Comparison of ENCODE assay signal across 25 cellular contexts in genomic region chr4:16207409-16207808, GRCh38. TPM values are rescaled to one million over a fixed set of nuclear protein-coding genes. Genes with fewer than 3 reads are reported as not detected.
DNase-seq lines count a peak whose midpoint lies in the region; ATAC-seq lines count a peak whose summit lies in the region.
"Had no signal": no experiment of that assay in that cellular context is flagged by ENCODE, and none has a peak within 500 bp of the region (broad histone marks: within the 10 kb centered on the region; RNA-seq: fewer than 3 reads in every experiment).

No MANE protein-coding gene starts in this region.

- peak overlapping the region in 5 of 11 experiments; percentile 43 to 62 (median 53); a peak in 4 of 22 replicates for H3K27ac ChIP-seq in BLaER1 treated with 17β-estradiol and CSF1 and Interleukin-3, amounts not matched to agents 10 nM and 100 nM
- H3K27ac ChIP-seq: C4-2B, KMS-11 had no signal

- H3K4me1 ChIP-seq in BLaER1 treated with 17β-estradiol and CSF1 and Interleukin-3, amounts not matched to agents 10 nM and 100 nM: peaks cover 40 to 64% (median 45%) of the 10 kb centered on the region in 10 experiments
- H3K4me1 ChIP-seq: Caco-2 had no signal

- no peaks in the 10 kb centered on the region for H3K9me3 Mint-ChIP-seq in activated T-cell treated with anti-CD3 and anti-CD28 coated beads, Interleukin-2, amount 50 U/mL, for 24 hours
- no peaks in the 10 kb centered on the region for H3K9me3 Mint-ChIP-seq in activated T-cell treated with anti-CD3 and anti-CD28 coated beads, Interleukin-2, amount 50 U/mL, for 72 hours
- no peaks in the 10 kb centered on the region for H3K9me3 Mint-ChIP-seq in activated naive CD8-positive, alpha-beta T cell treated with anti-CD3 and anti-CD28 coated beads, Interleukin-2, amount 50 U/mL, for 24 hours
- H3K9me3 Mint-ChIP-seq in stimulated activated naive B cell treated with anti-CD40 and anti-IgM and Interleukin-4, amounts not matched to agents 10 μg/mL and 1 μg/mL and 100 μg/mL, for 72 hours: no peaks in the 10 kb centered on the region
- H3K9me3 Mint-ChIP-seq: CD8-positive, alpha-beta T cell; IgD-negative memory B cell had no signal

- H3K36me3 ChIP-seq in BLaER1 treated with 17β-estradiol and CSF1 and Interleukin-3, amounts not matched to agents 10 nM and 100 nM: peaks cover 0 to 24% (median 13%) of the 10 kb centered on the region in 11 experiments; a peak in 10 of 22 replicates

- no peaks in the 10 kb centered on the region for H3K27me3 Mint-ChIP-seq in activated T-cell treated with anti-CD3 and anti-CD28 coated beads, Interleukin-2, amount 50 U/mL, for 24 hours
- no peaks in the 10 kb centered on the region for H3K27me3 Mint-ChIP-seq in activated T-cell treated with anti-CD3 and anti-CD28 coated beads, Interleukin-2, amount 50 U/mL, for 72 hours (ENCODE audit: low read depth)
- H3K27me3 Mint-ChIP-seq in activated naive CD8-positive, alpha-beta T cell treated with anti-CD3 and anti-CD28 coated beads, Interleukin-2, amount 50 U/mL, for 24 hours: no peaks in the 10 kb centered on the region
- H3K27me3 Mint-ChIP-seq in stimulated activated naive B cell treated with anti-CD40 and anti-IgM and Interleukin-4, amounts not matched to agents 10 μg/mL and 1 μg/mL and 100 μg/mL, for 72 hours: no peaks in the 10 kb centered on the region
- H3K27me3 Mint-ChIP-seq: IgD-negative memory B cell had no signal

- H4K20me1 ChIP-seq in BLaER1 treated with 17β-estradiol and CSF1 and Interleukin-3, amounts not matched to agents 10 nM and 100 nM: peaks cover 0 to 54% (median 15%) of the 10 kb centered on the region in 11 experiments; a peak in 13 of 22 replicates

- peak overlapping the region; percentile 20 for H3K27ac Mint-ChIP-seq in activated T-cell treated with anti-CD3 and anti-CD28 coated beads, Interleukin-2, amount 50 U/mL, for 24 hours
- H3K27ac Mint-ChIP-seq in activated T-cell treated with anti-CD3 and anti-CD28 coated beads, Interleukin-2, amount 50 U/mL, for 72 hours: no peak overlapping the region
- H3K27ac Mint-ChIP-seq in activated naive CD8-positive, alpha-beta T cell treated with anti-CD3 and anti-CD28 coated beads, Interleukin-2, amount 50 U/mL, for 24 hours: peak overlapping the region; percentile 85
- no peak overlapping the region for H3K27ac Mint-ChIP-seq in stimulated activated naive B cell treated with anti-CD40 and anti-IgM and Interleukin-4, amounts not matched to agents 10 μg/mL and 1 μg/mL and 100 μg/mL, for 72 hours
- H3K27ac Mint-ChIP-seq: CD8-positive, alpha-beta T cell had no signal

- DNase-seq in activated T-cell treated with anti-CD3 and anti-CD28 coated beads, Interleukin-2, amount 50 U/mL, for 24 hours: no peak
- no peak for DNase-seq in activated T-cell treated with anti-CD3 and anti-CD28 coated beads, Interleukin-2, amount 50 U/mL, for 72 hours
- DNase-seq in activated naive CD8-positive, alpha-beta T cell treated with anti-CD3 and anti-CD28 coated beads, Interleukin-2, amount 50 U/mL, for 24 hours: no peak
- DNase-seq in stimulated activated naive B cell treated with anti-CD40 and anti-IgM and Interleukin-4, amounts not matched to agents 10 μg/mL and 1 μg/mL and 100 μg/mL, for 72 hours: no peak
- no peak for DNase-seq in NCI-H1417 (lab: John Stamatoyannopoulos, UW)
- DNase-seq: Caco-2; CD8-positive, alpha-beta T cell; DMS 273 treated with DMSO at 0.1 percent for 48 hours; DMS79; EL; HCEC 1CT; MM.1S; NCI-H1417 treated with DMSO at 0.1 percent for 48 hours; NCI-H187; NCI-H2081 treated with DMSO at 0.1 percent for 48 hours; NCI-H524; NCI-H774; SIG-M5 had no signal

- H3K4me1 Mint-ChIP-seq in activated T-cell treated with anti-CD3 and anti-CD28 coated beads, Interleukin-2, amount 50 U/mL, for 24 hours (ENCODE audit: low read depth): peaks cover 63% of the 10 kb centered on the region
- H3K4me1 Mint-ChIP-seq in activated T-cell treated with anti-CD3 and anti-CD28 coated beads, Interleukin-2, amount 50 U/mL, for 72 hours (ENCODE audit: low read depth): peaks cover 42% of the 10 kb centered on the region
- H3K4me1 Mint-ChIP-seq in activated naive CD8-positive, alpha-beta T cell treated with anti-CD3 and anti-CD28 coated beads, Interleukin-2, amount 50 U/mL, for 24 hours: peaks cover 69% of the 10 kb centered on the region
- H3K4me1 Mint-ChIP-seq in stimulated activated naive B cell treated with anti-CD40 and anti-IgM and Interleukin-4, amounts not matched to agents 10 μg/mL and 1 μg/mL and 100 μg/mL, for 72 hours: peaks cover 24 to 52% of the 10 kb centered on the region in 2 donors

- H3K27me3 ChIP-seq in BLaER1 treated with 17β-estradiol and CSF1 and Interleukin-3, amounts not matched to agents 10 nM and 100 nM: no peaks in the 10 kb centered on the region

- H3K9ac ChIP-seq in BLaER1 treated with 17β-estradiol and CSF1 and Interleukin-3, amounts not matched to agents 10 nM and 100 nM: 0 out of 22 replicates have a peak overlapping the region, but pooled peaks of 1 of the 11 experiments have one; percentile 0
- H3K9ac ChIP-seq: KMS-11 had no signal

- H3K36me3 Mint-ChIP-seq in activated T-cell treated with anti-CD3 and anti-CD28 coated beads, Interleukin-2, amount 50 U/mL, for 24 hours (ENCODE audit: low read depth): peaks cover 74% of the 10 kb centered on the region
- H3K36me3 Mint-ChIP-seq in activated T-cell treated with anti-CD3 and anti-CD28 coated beads, Interleukin-2, amount 50 U/mL, for 72 hours (ENCODE audit: insufficient read depth in 2 of 2): peaks cover 8 to 12% of the 10 kb centered on the region in 2 donors
- H3K36me3 Mint-ChIP-seq in activated naive CD8-positive, alpha-beta T cell treated with anti-CD3 and anti-CD28 coated beads, Interleukin-2, amount 50 U/mL, for 24 hours (ENCODE audit: low read depth): peaks cover 28% of the 10 kb centered on the region
- peaks cover 2 to 8% of the 10 kb centered on the region in 2 donors for H3K36me3 Mint-ChIP-seq in stimulated activated naive B cell treated with anti-CD40 and anti-IgM and Interleukin-4, amounts not matched to agents 10 μg/mL and 1 μg/mL and 100 μg/mL, for 72 hours

- H3K4me2 ChIP-seq in BLaER1 treated with 17β-estradiol and CSF1 and Interleukin-3, amounts not matched to agents 10 nM and 100 nM: peak overlapping the region; percentile 29 to 92 (median 79); a peak in 20 of 22 replicates
- H3K4me2 ChIP-seq: KMS-11 had no signal

- ATAC-seq in activated T-cell treated with anti-CD3 and anti-CD28 coated beads, Interleukin-2, amount 50 U/mL, for 72 hours (replicated peaks in 1 of 2): no peak
- ATAC-seq in activated naive CD8-positive, alpha-beta T cell treated with anti-CD3 and anti-CD28 coated beads, Interleukin-2, amount 50 U/mL, for 24 hours: peak; percentile 80
- ATAC-seq in stimulated activated naive B cell treated with anti-CD40 and anti-IgM and Interleukin-4, amounts not matched to agents 10 μg/mL and 1 μg/mL and 100 μg/mL, for 72 hours (replicated peaks): peak; percentile 58 to 61
- ATAC-seq in GM21529 (IDR thresholded peaks at IDR 0.05; ENCODE audit: unreplicated experiment): no peak
- ATAC-seq: CD8-positive, alpha-beta T cell; GM12878 had no signal

- no peaks in the 10 kb centered on the region for H3K9me3 ChIP-seq in BLaER1 treated with 17β-estradiol and CSF1 and Interleukin-3, amounts not matched to agents 10 nM and 100 nM (replicated peaks in 1 of 11)
- H3K9me3 ChIP-seq: Caco-2 had no signal

- no peak overlapping the region for H3K4me3 Mint-ChIP-seq in activated T-cell treated with anti-CD3 and anti-CD28 coated beads, Interleukin-2, amount 50 U/mL, for 24 hours
- H3K4me3 Mint-ChIP-seq in activated T-cell treated with anti-CD3 and anti-CD28 coated beads, Interleukin-2, amount 50 U/mL, for 72 hours: no peak overlapping the region
- H3K4me3 Mint-ChIP-seq in activated naive CD8-positive, alpha-beta T cell treated with anti-CD3 and anti-CD28 coated beads, Interleukin-2, amount 50 U/mL, for 24 hours: peak overlapping the region; percentile 65
- H3K4me3 Mint-ChIP-seq in stimulated activated naive B cell treated with anti-CD40 and anti-IgM and Interleukin-4, amounts not matched to agents 10 μg/mL and 1 μg/mL and 100 μg/mL, for 72 hours: peak overlapping the region in 1 of 2 donors; percentile 2
- H3K4me3 Mint-ChIP-seq: CD8-positive, alpha-beta T cell; IgD-negative memory B cell had no signal

- no peak overlapping the region for H3K4me3 ChIP-seq in BLaER1 treated with 17β-estradiol and CSF1 and Interleukin-3, amounts not matched to agents 10 nM and 100 nM
- H3K4me3 ChIP-seq: GM12878, SK-N-MC had no signal

RNA-seq across cellular contexts. Expression of gene TAPT1, which starts 18.9 kb away (rescaled TPM):
- 10 to 100 TPM; 58.6 to 65.3 TPM for total RNA-seq in activated T-cell treated with anti-CD3 and anti-CD28 coated beads, Interleukin-2, amount 50 U/mL, for 72 hours

Comparison
In these comparisons a context has a peak if more than half of its experiments do, and no peak if none do; other contexts are left out.
1. H3K27ac Mint-ChIP-seq: peak in activated T-cell treated with anti-CD3 and anti-CD28 coated beads, Interleukin-2, amount 50 U/mL, for 24 hours (single experiment) and activated naive CD8-positive, alpha-beta T cell treated with anti-CD3 and anti-CD28 coated beads, Interleukin-2, amount 50 U/mL, for 24 hours (single experiment); none in activated T-cell treated with anti-CD3 and anti-CD28 coated beads, Interleukin-2, amount 50 U/mL, for 72 hours (single experiment) and stimulated activated naive B cell treated with anti-CD40 and anti-IgM and Interleukin-4, amounts not matched to agents 10 μg/mL and 1 μg/mL and 100 μg/mL, for 72 hours (single experiment).
2. ATAC-seq: peak in activated naive CD8-positive, alpha-beta T cell treated with anti-CD3 and anti-CD28 coated beads, Interleukin-2, amount 50 U/mL, for 24 hours (single experiment) and stimulated activated naive B cell treated with anti-CD40 and anti-IgM and Interleukin-4, amounts not matched to agents 10 μg/mL and 1 μg/mL and 100 μg/mL, for 72 hours (2 of 2); none in activated T-cell treated with anti-CD3 and anti-CD28 coated beads, Interleukin-2, amount 50 U/mL, for 72 hours (0 of 2) and GM21529 (single experiment).